30 cellular contexts compared by ENCODE assay signal in genomic region chr2:100990650-100991403, GRCh38.
"Had no signal": no experiment of that assay in that cellular context is flagged by ENCODE, and none has a peak within 500 bp of the region (broad histone marks: within the 10 kb centered on the region; RNA-seq: fewer than 3 reads in every experiment).

No MANE protein-coding gene starts in this region.

- H3K9ac ChIP-seq: SK-N-SH had no signal

- H3K27me3 Mint-ChIP-seq: activated CD4-positive, alpha-beta T cell treated with anti-CD3 and anti-CD28 coated beads for 36 hours; activated CD4-positive, alpha-beta T cell treated with anti-CD3 and anti-CD28 coated beads, Interleukin-2, amount 10 ng/mL, durations not matched to agents 7 days and 5 days; activated naive CD4-positive, alpha-beta T cell treated with anti-CD3 and anti-CD28 coated beads, Interleukin-2, amount 50 U/mL, for 24 hours; activated naive CD8-positive, alpha-beta T cell treated with anti-CD3 and anti-CD28 coated beads, Interleukin-2, amount 10 ng/mL, durations not matched to agents 7 days and 5 days; activated T-cell treated with anti-CD3 and anti-CD28 coated beads, Interleukin-2, amount 50 U/mL, for 24 hours had no signal

- H3K9me3 Mint-ChIP-seq: activated CD4-positive, alpha-beta T cell treated with anti-CD3 and anti-CD28 coated beads, Interleukin-2, amount 10 ng/mL, durations not matched to agents 7 days and 5 days; activated naive CD4-positive, alpha-beta T cell treated with anti-CD3 and anti-CD28 coated beads, Interleukin-2, amount 50 U/mL, for 24 hours; activated naive CD8-positive, alpha-beta T cell treated with anti-CD3 and anti-CD28 coated beads, Interleukin-2, amount 10 ng/mL, durations not matched to agents 7 days and 5 days; activated T-cell treated with anti-CD3 and anti-CD28 coated beads, Interleukin-2, amount 50 U/mL, for 24 hours; activated T-helper 2 cell treated with anti-CD3 and anti-CD28 coated beads, Interferon-gamma antibody, Interleukin-2, Interleukin-4, amounts not matched to agents 10 μg/mL and 5 μg/mL and 100 μg/mL, durations not matched to agents 14 hours and 24 hours and 36 hours; T-helper 1 cell treated with Interleukin-12 subunit alpha and Interleukin-12 subunit beta and Interleukin-4 antibody, amounts not matched to agents 30 μg/mL and 1 μg/mL, for 36 hours; T-helper 2 cell treated with Interferon-gamma antibody and Interleukin-4, amounts not matched to agents 5 μg/mL and 100 μg/mL, for 36 hours had no signal

- H3K4me3 ChIP-seq: body of pancreas, Peyer's patch, SJSA1 had no signal

- H3K27ac ChIP-seq: body of pancreas, Peyer's patch, SJSA1 had no signal

- DNase-seq: activated CD4-positive, alpha-beta T cell treated with anti-CD3 and anti-CD28 coated beads for 36 hours; activated CD4-positive, alpha-beta T cell treated with anti-CD3 and anti-CD28 coated beads, Interleukin-2, amount 10 ng/mL, durations not matched to agents 7 days and 5 days; activated CD4-positive, alpha-beta T cell treated with anti-CD3 and anti-CD28 coated beads, Interleukin-2, amount 50 U/mL, for 48 hours; activated CD8-positive, alpha-beta T cell treated with anti-CD3 and anti-CD28 coated beads, Interleukin-2, amount 10 ng/mL, durations not matched to agents 7 days and 5 days; activated gamma-delta T cell; activated naive CD4-positive, alpha-beta T cell treated with Interleukin-2 at 50 U/mL for 16 hours; activated naive CD8-positive, alpha-beta T cell treated with anti-CD3 and anti-CD28 coated beads, Interleukin-2, amount 10 ng/mL, durations not matched to agents 7 days and 5 days; activated T-cell treated with anti-CD3 and anti-CD28 coated beads, Interleukin-2, amount 50 U/mL, for 24 hours; body of pancreas; central memory CD4-positive, alpha-beta T cell; NCI-H1105; NCI-H1417 treated with DMSO at 0.1 percent for 48 hours; NCI-H1930; NCI-H2081 treated with DMSO at 0.1 percent for 48 hours; NCI-H2171; NCI-H226; NCI-H446 treated with DMSO at 0.1 percent for 48 hours; NCI-H524; Peyer's patch; RPMI8226; SHP77 treated with DMSO at 0.1 percent for 48 hours; SK-N-SH had no signal

- H3K9me3 ChIP-seq: body of pancreas, Peyer's patch, SJSA1, SK-N-SH had no signal

- H3K27ac Mint-ChIP-seq: activated CD4-positive, alpha-beta T cell treated with anti-CD3 and anti-CD28 coated beads for 36 hours; activated CD4-positive, alpha-beta T cell treated with anti-CD3 and anti-CD28 coated beads, Interleukin-2, amount 10 ng/mL, durations not matched to agents 7 days and 5 days; activated CD8-positive, alpha-beta T cell treated with anti-CD3 and anti-CD28 coated beads, Interleukin-2, amount 10 ng/mL, durations not matched to agents 7 days and 5 days; activated naive CD4-positive, alpha-beta T cell treated with anti-CD3 and anti-CD28 coated beads, Interleukin-2, amount 50 U/mL, for 24 hours; activated naive CD8-positive, alpha-beta T cell treated with anti-CD3 and anti-CD28 coated beads, Interleukin-2, amount 10 ng/mL, durations not matched to agents 7 days and 5 days; activated T-cell treated with anti-CD3 and anti-CD28 coated beads, Interleukin-2, amount 50 U/mL, for 24 hours; activated T-helper 2 cell treated with anti-CD3 and anti-CD28 coated beads, Interferon-gamma antibody, Interleukin-2, Interleukin-4, amounts not matched to agents 10 μg/mL and 5 μg/mL and 100 μg/mL, durations not matched to agents 14 hours and 24 hours and 36 hours; T-helper 1 cell treated with Interleukin-12 subunit alpha and Interleukin-12 subunit beta and Interleukin-4 antibody, amounts not matched to agents 30 μg/mL and 1 μg/mL, for 36 hours; T-helper 2 cell treated with Interferon-gamma antibody and Interleukin-4, amounts not matched to agents 5 μg/mL and 100 μg/mL, for 36 hours had no signal

- H3K4me3 Mint-ChIP-seq: activated CD4-positive, alpha-beta T cell treated with anti-CD3 and anti-CD28 coated beads for 36 hours; activated CD4-positive, alpha-beta T cell treated with anti-CD3 and anti-CD28 coated beads, Interleukin-2, amount 10 ng/mL, durations not matched to agents 7 days and 5 days; activated CD8-positive, alpha-beta T cell treated with anti-CD3 and anti-CD28 coated beads, Interleukin-2, amount 10 ng/mL, durations not matched to agents 7 days and 5 days; activated naive CD4-positive, alpha-beta T cell treated with anti-CD3 and anti-CD28 coated beads, Interleukin-2, amount 50 U/mL, for 24 hours; activated naive CD8-positive, alpha-beta T cell treated with anti-CD3 and anti-CD28 coated beads, Interleukin-2, amount 10 ng/mL, durations not matched to agents 7 days and 5 days; activated T-cell treated with anti-CD3 and anti-CD28 coated beads, Interleukin-2, amount 50 U/mL, for 24 hours; T-helper 1 cell treated with Interleukin-12 subunit alpha and Interleukin-12 subunit beta and Interleukin-4 antibody, amounts not matched to agents 30 μg/mL and 1 μg/mL, for 36 hours; T-helper 2 cell treated with Interferon-gamma antibody and Interleukin-4, amounts not matched to agents 5 μg/mL and 100 μg/mL, for 36 hours had no signal

- H3K9me2 ChIP-seq: SK-N-SH had no signal

- H3K36me3 Mint-ChIP-seq: activated naive CD4-positive, alpha-beta T cell treated with anti-CD3 and anti-CD28 coated beads, Interleukin-2, amount 50 U/mL, for 24 hours; activated naive CD8-positive, alpha-beta T cell treated with anti-CD3 and anti-CD28 coated beads, Interleukin-2, amount 10 ng/mL, durations not matched to agents 7 days and 5 days had no signal

- H3K27me3 ChIP-seq: body of pancreas, Peyer's patch, SJSA1 had no signal

- H3K36me3 ChIP-seq: SJSA1 had no signal

- H3K4me1 ChIP-seq: body of pancreas, Peyer's patch, SJSA1 had no signal

- FAIRE-seq: astrocyte, TTC549 had no signal

- H3K4me2 ChIP-seq: SK-N-SH had no signal

- ATAC-seq: activated CD4-positive, alpha-beta T cell treated with anti-CD3 and anti-CD28 coated beads for 36 hours; activated CD4-positive, CD25-positive, alpha-beta regulatory T cell treated with anti-CD3 and anti-CD28 coated beads, Interleukin-2, amount 50 U/mL, for 24 hours; activated CD8-positive, alpha-beta T cell treated with anti-CD3 and anti-CD28 coated beads, Interleukin-2, amount 10 ng/mL, durations not matched to agents 7 days and 5 days; body of pancreas had no signal
